ENCODE assay signal across 9 cellular contexts in the genomic region with DNA sequence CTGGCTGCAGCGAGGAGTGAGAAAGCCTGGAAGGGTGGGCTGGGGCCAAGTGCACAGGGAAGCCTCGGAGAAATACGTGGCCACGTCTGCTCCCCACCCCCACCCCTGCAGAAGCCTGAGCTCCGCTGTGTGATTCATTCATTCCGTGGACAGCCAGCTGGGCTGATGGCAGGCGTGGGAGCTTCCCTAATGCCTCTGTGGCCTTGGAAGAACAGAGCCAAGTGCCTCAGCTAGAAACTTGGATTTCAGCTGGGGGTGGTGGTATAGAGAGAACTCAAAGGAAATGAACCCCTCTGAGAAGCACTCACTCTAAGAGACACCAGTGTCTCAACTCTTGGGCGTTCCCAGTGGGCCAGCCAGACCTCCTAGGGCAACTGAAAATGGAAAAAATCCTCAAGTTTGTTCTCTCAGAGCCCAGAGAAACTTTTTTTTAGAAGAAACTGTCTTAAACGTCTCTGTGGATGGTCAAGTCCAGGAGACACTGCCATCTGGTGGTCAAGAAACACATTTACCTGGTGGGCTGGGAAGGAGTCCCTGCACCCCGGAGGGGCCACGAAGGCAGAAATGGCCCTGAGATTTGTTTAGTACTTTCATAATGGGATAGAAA. TPM values are rescaled to one million over a fixed set of nuclear protein-coding genes. Genes with fewer than 3 reads are reported as not detected.
DNase-seq lines count a peak whose midpoint lies in the region; ATAC-seq and TF ChIP-seq lines count a peak whose summit lies in the region.
"Had no signal": no experiment of that assay in that cellular context is flagged by ENCODE, and none has a peak within 500 bp of the region (broad histone marks: within the 10 kb centered on the region; RNA-seq: fewer than 3 reads in every experiment).

No MANE protein-coding gene starts in this region.

- no peak overlapping the region for H3K27ac ChIP-seq in PC-9

- TF ChIP-seq CTCF in CD14-positive monocyte (IDR thresholded peaks at IDR 0.05) = peak; percentile 96
- TF ChIP-seq CTCF in PC-9 (conservative IDR thresholded peaks at IDR 0.05) = peak; percentile 92
- TF ChIP-seq CTCF in foreskin fibroblast (IDR thresholded peaks at IDR 0.05; ENCODE audit: low read depth, low read length) = peak; percentile 69

- H3K4me3 ChIP-seq in PC-9 = no peak overlapping the region
- H3K4me3 ChIP-seq in foreskin fibroblast (ENCODE audit: low read depth in 1 of 2, low read length in 2 of 2) = peak overlapping the region; percentile 4 to 33
- H3K4me3 ChIP-seq in neuron (ENCODE audit: low read length) = peak overlapping the region; percentile 3

- H3K27ac Mint-ChIP-seq in CD14-positive monocyte = peak overlapping the region in 3 of 7 donors; percentile 13 to 76 (median 30)

- H2AFZ ChIP-seq in PC-9 = no peak overlapping the region
- peak overlapping the region; percentile 7 for H2AFZ ChIP-seq in neuron (ENCODE audit: low read depth, low read length)

- H3K27me3 Mint-ChIP-seq in CD14-positive monocyte (ENCODE audit: low read depth in 3 of 3) = peaks cover 0 to 3% (median 0%) of the 10 kb centered on the region in 3 donors

- DNase-seq in CD14-positive monocyte (ENCODE audit: low spot score) = peak; percentile 57
- DNase-seq in PC-9 = peak; percentile 46 to 49
- peak; percentile 79 for DNase-seq in activated effector memory CD4-positive, alpha-beta T cell treated with anti-CD3 and anti-CD28 coated beads, Interleukin-2, amount 50 U/mL, for 16 hours
- peak; percentile 91 to 94 for DNase-seq in foreskin fibroblast
- DNase-seq in ureter (ENCODE audit: low spot score) = peak; percentile 68

- no TSS peak for BruUV-seq in PC-9 (replicated peaks; lab: Mats Ljungman, UMichigan)

- peaks cover 49 to 76% of the 10 kb centered on the region in 2 donors for H3K36me3 Mint-ChIP-seq in CD14-positive monocyte

- no peak overlapping the region for H3K4me3 Mint-ChIP-seq in CD14-positive monocyte

- intact Hi-C loops in CD14-positive monocyte (cut with micrococcal nuclease) = loop anchor here (2.0 to 5.0 kb wide), 2 partner anchors 82 to 83 kb away; no protein-coding TSS in a partner anchor
- intact Hi-C loops in PC-9 (cut with micrococcal nuclease; ENCODE audit: unreplicated experiment) = loop anchor here (1.0 to 10.0 kb wide), 3 partner anchors 81 to 716 kb away; a partner anchor contains a TSS

- H4K20me1 ChIP-seq in PC-9 (ENCODE audit: insufficient read depth) = no peaks in the 10 kb centered on the region

- H3F3A ChIP-seq in PC-9 (ENCODE audit: insufficient read depth, low read depth) = peaks cover 36% of the 10 kb centered on the region

- no peak overlapping the region for H3K4me2 ChIP-seq in PC-9

- no peaks in the 10 kb centered on the region for H3K9me2 ChIP-seq in PC-9 (ENCODE audit: insufficient read depth)

- peaks cover 19% of the 10 kb centered on the region for H3K4me1 Mint-ChIP-seq in CD14-positive monocyte

- CTCF ChIA-PET in PC-9 (lab: Charles Lee) = interaction anchor here (0.5 to 2.7 kb wide), 6 partner anchors 31 to 237 kb away, joined by 3 to 23 read pairs (median 4); no protein-coding TSS in a partner anchor

- no peaks in the 10 kb centered on the region for H3K27me3 ChIP-seq in PC-9 (ENCODE audit: insufficient read depth, low read depth)
- H3K27me3 ChIP-seq in neuron (ENCODE audit: insufficient read depth, low read length) = no peaks in the 10 kb centered on the region

- ATAC-seq in GM19025 (IDR thresholded peaks at IDR 0.05; ENCODE audit: low read depth, unreplicated experiment) = peak; percentile 61
- peak; percentile 72 for ATAC-seq in HG03175 (IDR thresholded peaks at IDR 0.05; ENCODE audit: unreplicated experiment)

- H3K9me3 Mint-ChIP-seq in CD14-positive monocyte = no peaks in the 10 kb centered on the region

- H3K9me3 ChIP-seq in PC-9 (ENCODE audit: insufficient read depth, low read depth) (no peaks in the 10 kb centered on the region), neuron (ENCODE audit: low read length) (no peaks in the 10 kb centered on the region)

- no peaks in the 10 kb centered on the region for H3K79me2 ChIP-seq in PC-9 (ENCODE audit: low read depth)

- peaks cover 23% of the 10 kb centered on the region; the same call in 1 of the 2 replicates for H3K36me3 ChIP-seq in PC-9 (ENCODE audit: low read depth)
- H3K36me3 ChIP-seq in neuron (ENCODE audit: insufficient read depth, low read length) = peaks cover 9% of the 10 kb centered on the region

- POLR2A ChIA-PET in PC-9 (lab: Charles Lee; ENCODE audit: unreplicated experiment) = no interaction called here

- peaks cover 32% of the 10 kb centered on the region for H3K4me1 ChIP-seq in PC-9 (replicated peaks; ENCODE audit: insufficient read depth)
- peaks cover 9% of the 10 kb centered on the region for H3K4me1 ChIP-seq in neuron (ENCODE audit: insufficient read depth, low read length)

RNA-seq across cellular contexts. Expression of a gene that starts 18.0 kb away (rescaled TPM):
- polyA plus RNA-seq in CD14-positive monocyte = 100 to 1,000 TPM; 148 to 149 TPM
- 175 and 201 TPM in 2 replicates for total RNA-seq in PC-9 (2021)
- total RNA-seq in ureter = 88.6 TPM

RNA-seq across cellular contexts. Expression of a gene that starts 31.3 kb away (rescaled TPM):
- 10 to 100 TPM; 58.8 to 60.6 TPM for polyA plus RNA-seq in CD14-positive monocyte
- total RNA-seq in PC-9 (2021) = 203 and 254 TPM in 2 replicates
- 209 TPM for total RNA-seq in ureter

RNA-seq across cellular contexts. Expression of a gene that starts 53.7 kb away (rescaled TPM):
- 10 to 100 TPM; 10.7 to 19.7 TPM for polyA plus RNA-seq in CD14-positive monocyte
- 68.7 and 84.1 TPM in 2 replicates for total RNA-seq in PC-9 (2021)
- 483 TPM for total RNA-seq in ureter
- total RNA-seq: T-helper 2 cell treated with Interferon-gamma antibody and Interleukin-4, amounts not matched to agents 100 ng/mL and 5 ng/mL, for 36 hours had no signal
